ENCODE assay signal across 7 cellular contexts in the genomic region with DNA sequence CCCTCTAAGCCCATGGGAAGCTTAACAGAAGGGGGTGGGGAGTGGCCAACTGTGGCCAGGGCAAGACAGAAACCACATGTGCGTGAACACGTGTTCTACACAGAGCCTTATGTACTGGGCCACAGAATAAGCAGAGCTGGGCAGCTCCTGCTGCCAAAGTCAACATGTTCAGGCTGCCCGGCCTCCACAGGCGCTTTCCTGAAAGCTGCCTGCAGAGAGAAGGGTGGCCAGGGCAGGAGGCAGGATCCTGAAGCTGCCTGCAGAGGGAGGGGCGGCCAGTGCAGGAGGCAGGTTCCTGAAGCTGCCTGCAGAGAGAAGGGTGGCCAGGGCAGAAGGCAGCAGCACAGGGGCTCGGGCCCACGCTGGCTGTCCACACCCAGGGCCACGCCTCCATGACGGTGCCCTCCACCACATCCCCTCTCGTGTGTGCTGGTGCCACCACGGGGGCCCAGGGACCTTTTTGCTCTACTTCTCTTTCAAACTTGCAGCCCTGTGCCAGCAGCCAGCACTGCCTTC.
A peak's percentile ranks its signal among the peaks of the same experiment; 100 is the strongest.
DNase-seq lines count a peak whose midpoint lies in the region; ATAC-seq and TF ChIP-seq lines count a peak whose summit lies in the region.

No MANE protein-coding gene starts in this region.

- peaks cover 100% of the 10 kb centered on the region for H3K79me2 ChIP-seq in neural progenitor cell (ENCODE audit: low read depth)

- H3K27me3 ChIP-seq in esophagus muscularis mucosa, result no peaks in the 10 kb centered on the region
- no peaks in the 10 kb centered on the region for H3K27me3 ChIP-seq in neural progenitor cell

- H3K27ac Mint-ChIP-seq in T-helper 17 cell (peak overlapping the region; percentile 96), neural progenitor cell (peak overlapping the region; percentile 9)

- intact Hi-C loops in esophagus muscularis mucosa (cut with DNase I), result no loop called here

- H3K27me3 Mint-ChIP-seq in T-helper 17 cell (no peaks in the 10 kb centered on the region), neural progenitor cell (ENCODE audit: insufficient read depth, low read depth) (peaks cover 6% of the 10 kb centered on the region)

- ATAC-seq in T-helper 17 cell (no peak), HG02852 (IDR thresholded peaks at IDR 0.05; ENCODE audit: unreplicated experiment) (no peak), HG03469 (IDR thresholded peaks at IDR 0.05; ENCODE audit: unreplicated experiment) (no peak)

- peak overlapping the region; percentile 48 to 60 (median 58) for H3K27ac ChIP-seq in esophagus muscularis mucosa (replicated peaks in 1 of 4)
- H3K27ac ChIP-seq in neural progenitor cell, result no peak overlapping the region

- H3K36me3 ChIP-seq in esophagus muscularis mucosa, result no peaks in the 10 kb centered on the region
- H3K36me3 ChIP-seq in neural progenitor cell, result no peaks in the 10 kb centered on the region

- H3K4me1 ChIP-seq in esophagus muscularis mucosa (peaks cover 87 to 97% (median 94%) of the 10 kb centered on the region in 4 donors), neural progenitor cell (peaks cover 68% of the 10 kb centered on the region)

- TF ChIP-seq POLR2A in esophagus muscularis mucosa (IDR thresholded peaks at IDR 0.05; ENCODE audit: low read depth), result no peak

- H3K36me3 Mint-ChIP-seq in T-helper 17 cell (ENCODE audit: low read depth) (no peaks in the 10 kb centered on the region), neural progenitor cell (peaks cover 4% of the 10 kb centered on the region)

- no peaks in the 10 kb centered on the region for H3K9me3 ChIP-seq in T-helper 17 cell (ENCODE audit: control insufficient read depth, low read length, poor library complexity, severe bottlenecking)
- H3K9me3 ChIP-seq in esophagus muscularis mucosa, result no peaks in the 10 kb centered on the region
- no peaks in the 10 kb centered on the region for H3K9me3 ChIP-seq in neural progenitor cell (ENCODE audit: low read depth)

- H3K4me1 Mint-ChIP-seq in T-helper 17 cell, result peaks cover 69% of the 10 kb centered on the region
- peaks cover 77% of the 10 kb centered on the region for H3K4me1 Mint-ChIP-seq in neural progenitor cell

- no peak overlapping the region for H3K9ac ChIP-seq in neural progenitor cell

- TF ChIP-seq EP300 in esophagus muscularis mucosa (IDR thresholded peaks at IDR 0.05), result no peak

- no peaks in the 10 kb centered on the region for H3K9me3 Mint-ChIP-seq in neural progenitor cell

- no peak for TF ChIP-seq CTCF in esophagus muscularis mucosa (IDR thresholded peaks at IDR 0.05)
- no peak for TF ChIP-seq CTCF in neural progenitor cell (IDR thresholded peaks at IDR 0.05)

- peaks cover 100% of the 10 kb centered on the region for H4K20me1 ChIP-seq in neural progenitor cell (ENCODE audit: low read depth)

- no peak overlapping the region for H2AFZ ChIP-seq in neural progenitor cell (replicated peaks)

- H3K4me3 ChIP-seq in esophagus muscularis mucosa (peak overlapping the region in 2 of 4 donors; percentile 1 to 13), neural progenitor cell (no peak overlapping the region)

- 16% methylated on average over 7 of the region's 11 CpGs for whole genome bisulfite sequencing in esophagus muscularis mucosa

- H3K4me3 Mint-ChIP-seq in T-helper 17 cell (peak overlapping the region; percentile 86), neural progenitor cell (no peak overlapping the region)

- DNase-seq in H4 (ENCODE audit: low spot score) (peak; percentile 21), T-helper 17 cell (no peak), esophagus muscularis mucosa (ENCODE audit: extremely low spot score) (no peak), neural progenitor cell (ENCODE audit: low spot score) (no peak)
- DNase-seq in stimulated activated naive CD4-positive, alpha-beta T cell treated with Interleukin-2 at 50 U/mL for 16 hours (lab: John Stamatoyannopoulos, UW), result no peak

- H3K4me2 ChIP-seq in neural progenitor cell, result no peak overlapping the region

- H3F3A ChIP-seq in neural progenitor cell (ENCODE audit: low read depth), result peaks cover 17% of the 10 kb centered on the region
